ENCODE assay signal across 1 cellular context in genomic region chr15:40098489-40099261, GRCh38.
TF ChIP-seq lines count a peak whose summit lies in the region.

No MANE protein-coding gene starts in this region.

TF ChIP-seq in K562, 482 proteins besides CTCF, POLR2A, EP300 and RAD21 (continued from another document and continues in another):
- TF ChIP-seq PRDM10 (IDR thresholded peaks at IDR 0.05; ENCODE audit: partially characterized antibody) (no peak), ZNF354B (CRISPR knock-in tag; IDR thresholded peaks at IDR 0.05) (no peak), RCOR1 (IDR thresholded peaks at IDR 0.05; ENCODE audit: borderline replicate concordance in 1 of 2, low read depth in 2 of 2, low read length in 2 of 2) (peak in 1 of 2 experiments; percentile 73; a peak in 1 of 4 replicates), ZNF146 (CRISPR knock-in tag; IDR thresholded peaks at IDR 0.05; ENCODE audit: unreplicated experiment) (no peak), MAFG (tag; conservative IDR thresholded peaks at IDR 0.05) (no peak), ZNF407 (IDR thresholded peaks at IDR 0.05; ENCODE audit: low read depth) (no peak), HEY1 (CRISPR knock-in tag; IDR thresholded peaks at IDR 0.05; ENCODE audit: borderline replicate concordance) (no peak), KLF10 (CRISPR knock-in tag; IDR thresholded peaks at IDR 0.05) (no peak), FOXJ2 (tag; IDR thresholded peaks at IDR 0.05) (peak; percentile 88), DACH1 (IDR thresholded peaks at IDR 0.05; ENCODE audit: partially characterized antibody) (no peak), ATF7 (IDR thresholded peaks at IDR 0.05) (peak; percentile 84), SPI1 (IDR thresholded peaks at IDR 0.05; ENCODE audit: borderline replicate concordance, low read depth, low read length) (0 out of 2 replicates have a peak, but pooled peaks have one; percentile 28), SREBF1 (IDR thresholded peaks at IDR 0.05; ENCODE audit: borderline replicate concordance, low read depth, low read length) (no peak), ELK1 (CRISPR knock-in tag; IDR thresholded peaks at IDR 0.05) (no peak), CBX1 (IDR thresholded peaks at IDR 0.05; ENCODE audit: low read depth) (no peak), ZBTB9 (CRISPR knock-in tag; IDR thresholded peaks at IDR 0.05) (no peak), SRSF1 (IDR thresholded peaks at IDR 0.05; ENCODE audit: low read depth, low read length) (no peak), SETDB1 (IDR thresholded peaks at IDR 0.05; ENCODE audit: low read length) (no peak), MAZ (CRISPR knock-in tag; conservative IDR thresholded peaks at IDR 0.05 in 1 of 2, IDR thresholded peaks at IDR 0.05 in 1 of 2) (peak; percentile 42 to 70; a peak in 2 of 4 replicates), SIN3A (IDR thresholded peaks at IDR 0.05; ENCODE audit: borderline replicate concordance in 2 of 2, control insufficient read depth in 1 of 2, low read depth in 2 of 2, low read length in 2 of 2) (no peak), PHF21A (IDR thresholded peaks at IDR 0.05; ENCODE audit: borderline replicate concordance, low read depth) (no peak), NRF1 (conservative IDR thresholded peaks at IDR 0.05 in 1 of 2, IDR thresholded peaks at IDR 0.05 in 1 of 2) (peak; percentile 53 to 60; a peak in 3 of 4 replicates), GTF2E2 (tag; IDR thresholded peaks at IDR 0.05) (no peak), ZNF589 (CRISPR knock-in tag; IDR thresholded peaks at IDR 0.05; ENCODE audit: low read depth) (no peak), ZBTB26 (CRISPR knock-in tag; IDR thresholded peaks at IDR 0.05) (no peak), ID3 (CRISPR knock-in tag; IDR thresholded peaks at IDR 0.05) (no peak), ID3 (tag; IDR thresholded peaks at IDR 0.05) (no peak), KLF13 (tag; IDR thresholded peaks at IDR 0.05; ENCODE audit: borderline replicate concordance, low read depth) (no peak), ZNF316 (IDR thresholded peaks at IDR 0.05) (no peak), MBD2 (IDR thresholded peaks at IDR 0.05; ENCODE audit: borderline replicate concordance, low read depth) (no peak), BRD9 (IDR thresholded peaks at IDR 0.05; ENCODE audit: low read depth, partially characterized antibody) (peak; percentile 56), ZNF780A (CRISPR knock-in tag; IDR thresholded peaks at IDR 0.05) (no peak), ZFP36 (IDR thresholded peaks at IDR 0.05; ENCODE audit: low read depth, low read length, partially characterized antibody) (no peak), ZNF124 (CRISPR knock-in tag; IDR thresholded peaks at IDR 0.05) (no peak), ZNF785 (CRISPR knock-in tag; IDR thresholded peaks at IDR 0.05) (no peak), ARID1B (IDR thresholded peaks at IDR 0.05) (peak; percentile 78), GTF2A2 (tag; IDR thresholded peaks at IDR 0.05) (no peak), GATAD2A (IDR thresholded peaks at IDR 0.05) (peak; percentile 32; the same call in 1 of the 2 replicates), IRF2 (CRISPR knock-in tag; IDR thresholded peaks at IDR 0.05) (no peak), ZNF75A (CRISPR knock-in tag; IDR thresholded peaks at IDR 0.05) (no peak), SMARCA4 (IDR thresholded peaks at IDR 0.05) (peak; percentile 89), RHOXF2B (CRISPR knock-in tag; conservative IDR thresholded peaks at IDR 0.05) (no peak)
- TF ChIP-seq, protein P1, sequence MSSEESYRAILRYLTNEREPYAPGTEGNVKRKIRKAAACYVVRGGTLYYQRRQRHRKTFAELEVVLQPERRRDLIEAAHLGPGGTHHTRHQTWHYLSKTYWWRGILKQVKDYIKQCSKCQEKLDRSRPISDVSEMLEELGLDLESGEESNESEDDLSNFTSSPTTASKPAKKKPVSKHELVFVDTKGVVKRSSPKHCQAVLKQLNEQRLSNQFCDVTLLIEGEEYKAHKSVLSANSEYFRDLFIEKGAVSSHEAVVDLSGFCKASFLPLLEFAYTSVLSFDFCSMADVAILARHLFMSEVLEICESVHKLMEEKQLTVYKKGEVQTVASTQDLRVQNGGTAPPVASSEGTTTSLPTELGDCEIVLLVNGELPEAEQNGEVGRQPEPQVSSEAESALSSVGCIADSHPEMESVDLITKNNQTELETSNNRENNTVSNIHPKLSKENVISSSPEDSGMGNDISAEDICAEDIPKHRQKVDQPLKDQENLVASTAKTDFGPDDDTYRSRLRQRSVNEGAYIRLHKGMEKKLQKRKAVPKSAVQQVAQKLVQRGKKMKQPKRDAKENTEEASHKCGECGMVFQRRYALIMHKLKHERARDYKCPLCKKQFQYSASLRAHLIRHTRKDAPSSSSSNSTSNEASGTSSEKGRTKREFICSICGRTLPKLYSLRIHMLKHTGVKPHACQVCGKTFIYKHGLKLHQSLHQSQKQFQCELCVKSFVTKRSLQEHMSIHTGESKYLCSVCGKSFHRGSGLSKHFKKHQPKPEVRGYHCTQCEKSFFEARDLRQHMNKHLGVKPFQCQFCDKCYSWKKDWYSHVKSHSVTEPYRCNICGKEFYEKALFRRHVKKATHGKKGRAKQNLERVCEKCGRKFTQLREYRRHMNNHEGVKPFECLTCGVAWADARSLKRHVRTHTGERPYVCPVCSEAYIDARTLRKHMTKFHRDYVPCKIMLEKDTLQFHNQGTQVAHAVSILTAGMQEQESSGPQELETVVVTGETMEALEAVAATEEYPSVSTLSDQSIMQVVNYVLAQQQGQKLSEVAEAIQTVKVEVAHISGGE (CRISPR knock-in tag; IDR thresholded peaks at IDR 0.05) = peak in 1 of 3 experiments; percentile 81; a peak in 2 of 6 replicates
- TF ChIP-seq, protein P2, sequence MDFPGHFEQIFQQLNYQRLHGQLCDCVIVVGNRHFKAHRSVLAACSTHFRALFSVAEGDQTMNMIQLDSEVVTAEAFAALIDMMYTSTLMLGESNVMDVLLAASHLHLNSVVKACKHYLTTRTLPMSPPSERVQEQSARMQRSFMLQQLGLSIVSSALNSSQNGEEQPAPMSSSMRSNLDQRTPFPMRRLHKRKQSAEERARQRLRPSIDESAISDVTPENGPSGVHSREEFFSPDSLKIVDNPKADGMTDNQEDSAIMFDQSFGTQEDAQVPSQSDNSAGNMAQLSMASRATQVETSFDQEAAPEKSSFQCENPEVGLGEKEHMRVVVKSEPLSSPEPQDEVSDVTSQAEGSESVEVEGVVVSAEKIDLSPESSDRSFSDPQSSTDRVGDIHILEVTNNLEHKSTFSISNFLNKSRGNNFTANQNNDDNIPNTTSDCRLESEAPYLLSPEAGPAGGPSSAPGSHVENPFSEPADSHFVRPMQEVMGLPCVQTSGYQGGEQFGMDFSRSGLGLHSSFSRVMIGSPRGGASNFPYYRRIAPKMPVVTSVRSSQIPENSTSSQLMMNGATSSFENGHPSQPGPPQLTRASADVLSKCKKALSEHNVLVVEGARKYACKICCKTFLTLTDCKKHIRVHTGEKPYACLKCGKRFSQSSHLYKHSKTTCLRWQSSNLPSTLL (IDR thresholded peaks at IDR 0.05) = no peak
